ENCODE assay signal across 1 cellular context in genomic region chr1:116637583-116637982, GRCh38. TPM values are rescaled to one million over a fixed set of nuclear protein-coding genes. Genes with fewer than 3 reads are reported as not detected.
"Had no signal": no experiment of that assay in that cellular context is flagged by ENCODE, and none has a peak within 500 bp of the region (broad histone marks: within the 10 kb centered on the region; RNA-seq: fewer than 3 reads in every experiment).

No MANE protein-coding gene starts in this region.

RNA-seq across cellular contexts. Expression of gene IGSF3, which starts 29.9 kb away (rescaled TPM):
- polyA plus RNA-seq: IgD-negative memory B cell had no signal
